In the genomic region with DNA sequence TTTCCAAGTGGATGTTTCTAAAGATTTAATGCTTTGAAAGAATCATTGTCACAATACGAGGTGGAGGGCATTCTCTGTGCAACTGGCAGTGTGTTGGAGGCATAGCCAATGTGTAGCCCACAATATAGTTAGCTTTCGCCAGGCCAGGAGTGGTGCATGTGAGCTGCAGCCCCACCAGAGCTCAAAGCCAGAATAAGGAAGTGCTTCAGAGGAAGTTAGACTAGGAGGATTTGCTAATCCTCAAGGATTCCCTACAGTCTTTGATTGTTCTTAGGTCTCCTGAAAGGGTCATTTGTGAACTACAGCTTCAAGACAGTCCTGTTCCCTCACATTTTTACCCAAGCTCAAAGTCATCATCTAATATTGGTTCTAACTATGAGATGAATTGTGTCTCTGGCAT, we compare ENCODE assay signal across 2 cellular contexts.
TF ChIP-seq lines count a peak whose summit lies in the region.

No MANE protein-coding gene starts in this region.

TF ChIP-seq in A549, 52 proteins besides CTCF, POLR2A, EP300 and RAD21 (continued from another document):
- TF ChIP-seq MAX (IDR thresholded peaks at IDR 0.05): no peak
- no peak for TF ChIP-seq REST (IDR thresholded peaks at IDR 0.05)
- TF ChIP-seq NR3C1 (IDR thresholded peaks at IDR 0.05): no peak
- no peak for TF ChIP-seq CHD2 (IDR thresholded peaks at IDR 0.05; ENCODE audit: low read length, partially characterized antibody)
- TF ChIP-seq, protein P1, sequence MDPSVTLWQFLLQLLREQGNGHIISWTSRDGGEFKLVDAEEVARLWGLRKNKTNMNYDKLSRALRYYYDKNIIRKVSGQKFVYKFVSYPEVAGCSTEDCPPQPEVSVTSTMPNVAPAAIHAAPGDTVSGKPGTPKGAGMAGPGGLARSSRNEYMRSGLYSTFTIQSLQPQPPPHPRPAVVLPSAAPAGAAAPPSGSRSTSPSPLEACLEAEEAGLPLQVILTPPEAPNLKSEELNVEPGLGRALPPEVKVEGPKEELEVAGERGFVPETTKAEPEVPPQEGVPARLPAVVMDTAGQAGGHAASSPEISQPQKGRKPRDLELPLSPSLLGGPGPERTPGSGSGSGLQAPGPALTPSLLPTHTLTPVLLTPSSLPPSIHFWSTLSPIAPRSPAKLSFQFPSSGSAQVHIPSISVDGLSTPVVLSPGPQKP (IDR thresholded peaks at IDR 0.05; ENCODE audit: low read depth, low read length): no peak
- TF ChIP-seq ZFP36 (IDR thresholded peaks at IDR 0.05; ENCODE audit: borderline replicate concordance, partially characterized antibody): no peak
- TF ChIP-seq PBX3 (IDR thresholded peaks at IDR 0.05): no peak
- no peak for TF ChIP-seq KDM1A (IDR thresholded peaks at IDR 0.05; ENCODE audit: low read depth)
- no peak for TF ChIP-seq MYC (IDR thresholded peaks at IDR 0.05; ENCODE audit: borderline replicate concordance, low read length)
- no peak for TF ChIP-seq CHD4 (IDR thresholded peaks at IDR 0.05; ENCODE audit: borderline replicate concordance)
- no peak for TF ChIP-seq NFE2L2 (conservative IDR thresholded peaks at IDR 0.05; ENCODE audit: low read length)

TF ChIP-seq in K562, 482 proteins besides CTCF, POLR2A, EP300 and RAD21 (continued from another document):
- TF ChIP-seq ZBTB11 (CRISPR knock-in tag; IDR thresholded peaks at IDR 0.05) (no peak), TRIM25 (IDR thresholded peaks at IDR 0.05; ENCODE audit: borderline replicate concordance) (no peak)
